ENCODE assay signal across 15 cellular contexts in the genomic region with DNA sequence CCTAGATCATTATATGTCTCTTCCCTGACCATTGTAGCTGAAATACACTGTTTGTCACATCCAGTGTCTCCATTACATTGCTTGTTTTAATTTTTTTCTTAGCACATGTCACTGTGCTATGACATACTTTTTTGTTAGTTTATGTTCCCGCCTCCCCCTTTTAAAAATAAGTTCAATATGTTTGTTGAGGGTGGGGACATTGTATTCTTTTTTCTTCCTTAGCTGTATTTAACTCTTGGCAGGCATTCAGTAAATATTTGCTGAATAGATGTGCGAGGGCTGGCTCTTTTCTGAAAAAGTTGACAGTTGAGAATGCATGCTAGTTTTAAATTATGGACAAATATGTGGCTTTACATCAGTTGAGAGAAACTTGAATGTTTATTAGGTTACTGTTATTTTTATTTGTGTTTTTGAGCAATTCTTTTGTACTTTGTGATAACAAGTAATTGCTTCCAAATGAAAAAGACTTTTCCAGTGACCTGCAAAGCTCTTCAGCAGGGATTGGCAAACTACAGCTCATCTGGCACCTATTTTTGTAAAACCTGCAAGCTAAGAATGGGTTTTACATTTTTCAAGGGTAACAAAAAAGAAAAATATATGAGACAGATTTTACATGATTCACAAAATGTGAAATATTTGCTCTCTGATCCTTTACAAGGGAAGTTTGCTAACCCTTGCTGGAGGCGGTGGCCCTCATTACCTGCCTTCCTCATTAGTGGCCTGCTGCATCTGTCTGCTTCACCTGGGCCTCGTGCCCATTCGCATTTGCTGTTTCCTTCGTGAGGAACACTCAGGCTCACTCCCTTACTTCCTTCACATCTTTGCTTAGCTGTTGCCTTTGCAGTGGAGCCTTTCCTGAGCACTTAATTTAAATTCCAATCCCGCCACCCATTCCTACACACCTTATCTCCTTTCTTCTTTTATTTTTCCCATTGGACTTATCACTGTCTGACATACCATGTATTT.
DNase-seq lines count a peak whose midpoint lies in the region; ATAC-seq and TF ChIP-seq lines count a peak whose summit lies in the region.
"Had no signal": no experiment of that assay in that cellular context is flagged by ENCODE, and none has a peak within 500 bp of the region (broad histone marks: within the 10 kb centered on the region; RNA-seq: fewer than 3 reads in every experiment).

No MANE protein-coding gene starts in this region.

- peak; percentile 49 for ATAC-seq in left lobe of liver
- ATAC-seq: gastroesophageal sphincter; GM12878; naive thymus-derived CD4-positive, alpha-beta T cell had no signal

- TF ChIP-seq CTCF in VCaP (conservative IDR thresholded peaks at IDR 0.05) = no peak

- peak overlapping the region; percentile 98 for H3K27ac ChIP-seq in VCaP

- DNase-seq in COLO668 (lab: John Stamatoyannopoulos, UW; ENCODE audit: unreplicated experiment) (peak; percentile 48), NCI-H1092 (lab: John Stamatoyannopoulos, UW) (peak; percentile 73), left lobe of liver (ENCODE audit: low spot score) (no peak), NCI-H2107 treated with DMSO at 0.1 percent for 48 hours (lab: John Stamatoyannopoulos, UW; ENCODE audit: unreplicated experiment) (no peak), RPMI8226 (no peak), NCI-H187 treated with DMSO at 0.1 percent for 48 hours (lab: John Stamatoyannopoulos, UW) (no peak)
- no peak for DNase-seq in activated T-cell treated with anti-CD3 and anti-CD28 coated beads, Interleukin-2, amount 50 U/mL, for 48 hours
- DNase-seq: activated CD4-positive, alpha-beta T cell treated with anti-CD3 and anti-CD28 coated beads for 48 hours; effector CD4-positive, alpha-beta T cell; KG1; naive thymus-derived CD4-positive, alpha-beta T cell; NCI-H226 had no signal

Comparison
In these comparisons a context has a peak if more than half of its experiments do, and no peak if none do; other contexts are left out.
1. DNase-seq: peak in COLO668 (single experiment) and NCI-H1092 (single experiment); none in left lobe of liver (single experiment), NCI-H2107 treated with DMSO at 0.1 percent for 48 hours (single experiment), RPMI8226 (single experiment), NCI-H187 treated with DMSO at 0.1 percent for 48 hours (single experiment) and activated T-cell treated with anti-CD3 and anti-CD28 coated beads, Interleukin-2, amount 50 U/mL, for 48 hours (0 of 2).